1 cellular context compared by ENCODE assay signal in genomic region chr2:109176928-109177327, GRCh38.
TF ChIP-seq lines count a peak whose summit lies in the region.

No MANE protein-coding gene starts in this region.

TF ChIP-seq in endothelial cell of umbilical vein, 7 proteins besides CTCF, POLR2A, EP300 and RAD21 (continued from another document):
- no peak for TF ChIP-seq FOS (IDR thresholded peaks at IDR 0.05; ENCODE audit: borderline replicate concordance, insufficient read depth, low read length)
- TF ChIP-seq GATA2 (IDR thresholded peaks at IDR 0.05; ENCODE audit: insufficient read depth, insufficient read length, low read depth, low read length) = no peak
- TF ChIP-seq MAX (IDR thresholded peaks at IDR 0.05; ENCODE audit: insufficient read depth, insufficient read length) = no peak
- no peak for TF ChIP-seq JUN (IDR thresholded peaks at IDR 0.05; ENCODE audit: borderline replicate concordance, insufficient read depth, insufficient read length, low read depth)
- TF ChIP-seq EZH2 (IDR thresholded peaks at IDR 0.05; ENCODE audit: borderline replicate concordance, low read depth, low read length, severe bottlenecking) = no peak
